9 cellular contexts compared by ENCODE assay signal in the genomic region with DNA sequence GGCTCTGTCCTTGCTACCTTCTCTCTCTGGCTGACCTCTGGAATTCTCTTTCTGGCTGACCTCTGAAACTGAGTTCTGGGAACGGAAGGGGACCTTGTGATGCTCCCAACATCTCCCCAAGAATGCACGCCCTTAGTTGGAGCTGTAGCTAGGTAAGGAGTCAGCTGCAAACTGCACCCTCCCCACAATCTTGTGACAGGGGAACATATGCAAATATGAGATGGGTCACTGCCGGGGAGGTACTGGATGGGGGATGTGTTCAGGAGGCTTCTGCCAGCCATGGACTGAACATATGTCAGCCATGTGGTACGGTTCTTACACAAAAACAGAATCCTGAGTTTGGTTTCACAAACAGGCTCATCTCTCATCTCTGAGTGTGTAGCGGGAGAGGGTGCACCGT. TPM values are rescaled to one million over a fixed set of nuclear protein-coding genes. Genes with fewer than 3 reads are reported as not detected.
DNase-seq lines count a peak whose midpoint lies in the region; ATAC-seq and TF ChIP-seq lines count a peak whose summit lies in the region.
"Had no signal": no experiment of that assay in that cellular context is flagged by ENCODE, and none has a peak within 500 bp of the region (broad histone marks: within the 10 kb centered on the region; RNA-seq: fewer than 3 reads in every experiment).

No MANE protein-coding gene starts in this region.

- no peak overlapping the region for H4K91ac ChIP-seq in neuronal stem cell (ENCODE audit: low read depth, low read length, poor library complexity)

- TF ChIP-seq POLR2A in GM18526 (IDR thresholded peaks at IDR 0.05; ENCODE audit: extremely low read depth, insufficient read length), result peak; percentile 35

- H3K4me1 ChIP-seq in neuronal stem cell (ENCODE audit: control insufficient read depth in 2 of 2, insufficient read depth in 1 of 2, low read depth in 1 of 2, low read length in 2 of 2), result no peaks in the 10 kb centered on the region

- no peak overlapping the region for H3K27ac ChIP-seq in neuronal stem cell (replicated peaks; ENCODE audit: low read length)

- ATAC-seq in GM21390 (IDR thresholded peaks at IDR 0.05; ENCODE audit: unreplicated experiment) (peak; percentile 92), HG03196 (IDR thresholded peaks at IDR 0.05; ENCODE audit: unreplicated experiment) (peak; percentile 94), WTC11 (no peak)
- ATAC-seq: left cardiac atrium had no signal

- no peak overlapping the region for H2AFZ ChIP-seq in neuronal stem cell (ENCODE audit: low read length)

- no peak overlapping the region for H3K9ac ChIP-seq in neuronal stem cell (ENCODE audit: low read depth, low read length, poor library complexity)

- no peak overlapping the region for H2AK5ac ChIP-seq in neuronal stem cell (ENCODE audit: low read depth, low read length)

- POLR2A ChIA-PET in WTC11 (lab: Charles Lee), result no interaction called here

- H3K36me3 ChIP-seq in neuronal stem cell (replicated peaks in 1 of 2; ENCODE audit: control insufficient read depth in 2 of 2, insufficient read depth in 2 of 2, low read length in 2 of 2), result peaks cover 0 to 7% of the 10 kb centered on the region in 2 donors

- no peak overlapping the region for H3K4me3 Mint-ChIP-seq in WTC11

- no peaks in the 10 kb centered on the region for H3K79me1 ChIP-seq in neuronal stem cell (ENCODE audit: low read depth, low read length)

- no peak overlapping the region for H2BK15ac ChIP-seq in neuronal stem cell (ENCODE audit: low read length)

- peaks cover 6% of the 10 kb centered on the region for H3K4me1 Mint-ChIP-seq in WTC11

- H3K27ac Mint-ChIP-seq in WTC11, result no peak overlapping the region

- no peak for TF ChIP-seq CTCF in WTC11 (IDR thresholded peaks at IDR 0.05)

- no peaks in the 10 kb centered on the region for H3K9me3 ChIP-seq in neuronal stem cell (replicated peaks in 1 of 2; ENCODE audit: control insufficient read depth in 2 of 2, insufficient read depth in 1 of 2, low read depth in 1 of 2, low read length in 2 of 2)

- no peak overlapping the region for H2BK12ac ChIP-seq in neuronal stem cell (ENCODE audit: low read length)

- H2BK120ac ChIP-seq in neuronal stem cell (ENCODE audit: low read depth, low read length), result no peak overlapping the region

- DNase-seq in germinal center (ENCODE audit: low spot score) (peak; percentile 54), NCI-H2081 (lab: John Stamatoyannopoulos, UW) (no peak), activated gamma-delta T cell treated with Interleukin-2 at 50 U/mL for 16 hours (no peak), neuronal stem cell (ENCODE audit: low spot score) (no peak), WTC11 (ENCODE audit: low spot score) (no peak)
- DNase-seq: left cardiac atrium had no signal

- H3K4me3 ChIP-seq in neuronal stem cell (ENCODE audit: low read length in 2 of 2), result no peak overlapping the region

- H2BK5ac ChIP-seq in neuronal stem cell (ENCODE audit: low read length), result no peak overlapping the region

- CTCF ChIA-PET in WTC11 (lab: Charles Lee), result no interaction called here

- H3K9me3 Mint-ChIP-seq in WTC11, result no peaks in the 10 kb centered on the region

- H4K8ac ChIP-seq in neuronal stem cell (ENCODE audit: low read depth, low read length), result no peak overlapping the region

- no peak overlapping the region for H3K23ac ChIP-seq in neuronal stem cell (ENCODE audit: low read depth, low read length, poor library complexity)

- no peak overlapping the region for H3K4ac ChIP-seq in neuronal stem cell (ENCODE audit: low read length)

- no peaks in the 10 kb centered on the region for H3K36me3 Mint-ChIP-seq in WTC11

- H3K4me2 ChIP-seq in neuronal stem cell (ENCODE audit: insufficient read depth, low read length, poor library complexity, severe bottlenecking), result no peak overlapping the region

- no CpG with 5 or more reads among the region's 6 CpGs for WGBS in neuronal stem cell (ENCODE audit: extremely low coverage in 2 of 2, insufficient read length in 2 of 2, insufficient replicate concordance in 1 of 2), 2 donors

- no peak overlapping the region for H3K18ac ChIP-seq in neuronal stem cell (ENCODE audit: low read length)

- no peaks in the 10 kb centered on the region for H3K27me3 Mint-ChIP-seq in WTC11 (ENCODE audit: low read depth)

- H3K27me3 ChIP-seq in neuronal stem cell (ENCODE audit: control insufficient read depth in 3 of 3, insufficient read depth in 3 of 3, low read depth in 1 of 3, low read length in 3 of 3), result no peaks in the 10 kb centered on the region

- no peak overlapping the region for H3K14ac ChIP-seq in neuronal stem cell (ENCODE audit: low read length)

TF ChIP-seq in WTC11, 78 proteins besides CTCF, POLR2A, EP300 and RAD21:
- TF ChIP-seq, protein P1, sequence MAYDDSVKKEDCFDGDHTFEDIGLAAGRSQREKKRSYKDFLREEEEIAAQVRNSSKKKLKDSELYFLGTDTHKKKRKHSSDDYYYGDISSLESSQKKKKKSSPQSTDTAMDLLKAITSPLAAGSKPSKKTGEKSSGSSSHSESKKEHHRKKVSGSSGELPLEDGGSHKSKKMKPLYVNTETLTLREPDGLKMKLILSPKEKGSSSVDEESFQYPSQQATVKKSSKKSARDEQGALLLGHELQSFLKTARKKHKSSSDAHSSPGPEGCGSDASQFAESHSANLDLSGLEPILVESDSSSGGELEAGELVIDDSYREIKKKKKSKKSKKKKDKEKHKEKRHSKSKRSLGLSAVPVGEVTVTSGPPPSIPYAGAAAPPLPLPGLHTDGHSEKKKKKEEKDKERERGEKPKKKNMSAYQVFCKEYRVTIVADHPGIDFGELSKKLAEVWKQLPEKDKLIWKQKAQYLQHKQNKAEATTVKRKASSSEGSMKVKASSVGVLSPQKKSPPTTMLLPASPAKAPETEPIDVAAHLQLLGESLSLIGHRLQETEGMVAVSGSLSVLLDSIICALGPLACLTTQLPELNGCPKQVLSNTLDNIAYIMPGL (CRISPR knock-in tag; IDR thresholded peaks at IDR 0.05), result no peak
- TF ChIP-seq, protein P2, sequence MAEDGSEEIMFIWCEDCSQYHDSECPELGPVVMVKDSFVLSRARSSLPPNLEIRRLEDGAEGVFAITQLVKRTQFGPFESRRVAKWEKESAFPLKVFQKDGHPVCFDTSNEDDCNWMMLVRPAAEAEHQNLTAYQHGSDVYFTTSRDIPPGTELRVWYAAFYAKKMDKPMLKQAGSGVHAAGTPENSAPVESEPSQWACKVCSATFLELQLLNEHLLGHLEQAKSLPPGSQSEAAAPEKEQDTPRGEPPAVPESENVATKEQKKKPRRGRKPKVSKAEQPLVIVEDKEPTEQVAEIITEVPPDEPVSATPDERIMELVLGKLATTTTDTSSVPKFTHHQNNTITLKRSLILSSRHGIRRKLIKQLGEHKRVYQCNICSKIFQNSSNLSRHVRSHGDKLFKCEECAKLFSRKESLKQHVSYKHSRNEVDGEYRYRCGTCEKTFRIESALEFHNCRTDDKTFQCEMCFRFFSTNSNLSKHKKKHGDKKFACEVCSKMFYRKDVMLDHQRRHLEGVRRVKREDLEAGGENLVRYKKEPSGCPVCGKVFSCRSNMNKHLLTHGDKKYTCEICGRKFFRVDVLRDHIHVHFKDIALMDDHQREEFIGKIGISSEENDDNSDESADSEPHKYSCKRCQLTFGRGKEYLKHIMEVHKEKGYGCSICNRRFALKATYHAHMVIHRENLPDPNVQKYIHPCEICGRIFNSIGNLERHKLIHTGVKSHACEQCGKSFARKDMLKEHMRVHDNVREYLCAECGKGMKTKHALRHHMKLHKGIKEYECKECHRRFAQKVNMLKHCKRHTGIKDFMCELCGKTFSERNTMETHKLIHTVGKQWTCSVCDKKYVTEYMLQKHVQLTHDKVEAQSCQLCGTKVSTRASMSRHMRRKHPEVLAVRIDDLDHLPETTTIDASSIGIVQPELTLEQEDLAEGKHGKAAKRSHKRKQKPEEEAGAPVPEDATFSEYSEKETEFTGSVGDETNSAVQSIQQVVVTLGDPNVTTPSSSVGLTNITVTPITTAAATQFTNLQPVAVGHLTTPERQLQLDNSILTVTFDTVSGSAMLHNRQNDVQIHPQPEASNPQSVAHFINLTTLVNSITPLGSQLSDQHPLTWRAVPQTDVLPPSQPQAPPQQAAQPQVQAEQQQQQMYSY (CRISPR knock-in tag; IDR thresholded peaks at IDR 0.05), result no peak

RNA-seq across cellular contexts. Expression of a gene that starts 34.2 kb away (rescaled TPM):
- polyA plus RNA-seq in neuronal stem cell (2013, experiment 1 of 2), result 10.8 TPM
- polyA plus RNA-seq in neuronal stem cell (2013, experiment 2 of 2), result 10.2 TPM
- total RNA-seq in WTC11 (2021), result 2.2 to 2.6 TPM (median 2.3 TPM) in 3 replicates
